In genomic region chr3:168096210-168096795, GRCh38 we compare ENCODE assay signal across 8 cellular contexts. TPM values are rescaled to one million over a fixed set of nuclear protein-coding genes. Genes with fewer than 3 reads are reported as not detected.
DNase-seq lines count a peak whose midpoint lies in the region; ATAC-seq, FAIRE-seq and TF ChIP-seq lines count a peak whose summit lies in the region.

No MANE protein-coding gene starts in this region.

- peak; percentile 4 for ATAC-seq in HG02759 (IDR thresholded peaks at IDR 0.05; ENCODE audit: unreplicated experiment)

- peaks cover 30% of the 10 kb centered on the region for H3K4me1 ChIP-seq in SJSA1 (replicated peaks)

- H3K9me3 ChIP-seq in SJSA1 (replicated peaks), result no peaks in the 10 kb centered on the region

- H3K27ac ChIP-seq in SJSA1 (peak overlapping the region; percentile 80), cingulate gyrus (ENCODE audit: low read depth, low read length) (peak overlapping the region; percentile 80)

- H3K36me3 ChIP-seq in SJSA1, result no peaks in the 10 kb centered on the region

- no peak for TF ChIP-seq CTCF in GM10266 (IDR thresholded peaks at IDR 0.05; ENCODE audit: control insufficient read depth, insufficient read depth, low read depth, missing control alignments)

- H3K4me3 ChIP-seq in SJSA1, result peak overlapping the region; percentile 73

- DNase-seq in GM10266 (ENCODE audit: extremely low spot score), result peak; percentile 72
- peak; percentile 76 for DNase-seq in NCI-H1092 (lab: John Stamatoyannopoulos, UW)
- DNase-seq in SJSA1 (ENCODE audit: low read depth in 1 of 2, low spot score in 2 of 2), result peak; percentile 73 to 79
- DNase-seq in kidney glomerular epithelial cell (lab: John Stamatoyannopoulos, UW), result peak; percentile 97
- peak; percentile 1 for DNase-seq in stimulated activated CD4-positive, alpha-beta T cell treated with anti-CD3 and anti-CD28 coated beads, Interleukin-4, amount 100 ng/mL, for 1 hour

- no peaks in the 10 kb centered on the region for H3K27me3 ChIP-seq in SJSA1 (replicated peaks)

- FAIRE-seq in A204.1 (lab: Jason Lieb, UNC), result peak; percentile 55

RNA-seq across cellular contexts. Expression of gene GOLIM4, which starts 0.6 kb away (rescaled TPM):
- total RNA-seq in SJSA1 (2014; rRNA removed; shearing (Covaris generic)), result 55.9 and 77.8 TPM in 2 replicates

Comparison
In these comparisons a context has a peak if more than half of its experiments do, and no peak if none do; other contexts are left out.
1. Peak in every context shown above with its lines: DNase-seq, ATAC-seq, H3K4me3 ChIP-seq and H3K27ac ChIP-seq.
2. DNase-seq: peak in every context shown above with its lines; median percentile 97 in kidney glomerular epithelial cell; 76 in NCI-H1092; 76 in SJSA1; 72 in GM10266; 1 in stimulated activated CD4-positive, alpha-beta T cell treated with anti-CD3 and anti-CD28 coated beads, Interleukin-4, amount 100 ng/mL, for 1 hour.